ENCODE assay signal across 1 cellular context in genomic region chr14:89912667-89913211, GRCh38.
TF ChIP-seq lines count a peak whose summit lies in the region.

No MANE protein-coding gene starts in this region.

TF ChIP-seq in H1, 55 proteins besides CTCF, POLR2A, EP300 and RAD21 (continued from another document):
- TF ChIP-seq KDM4A (IDR thresholded peaks at IDR 0.05; ENCODE audit: low read depth, low read length, severe bottlenecking) (no peak), SP1 (IDR thresholded peaks at IDR 0.05; ENCODE audit: low read depth, low read length) (no peak), SIRT6 (IDR thresholded peaks at IDR 0.05; ENCODE audit: low read length) (no peak), RXRA (IDR thresholded peaks at IDR 0.05; ENCODE audit: insufficient read depth, low read depth, low read length) (no peak)
